Comparison of ENCODE assay signal across 18 cellular contexts in the genomic region with DNA sequence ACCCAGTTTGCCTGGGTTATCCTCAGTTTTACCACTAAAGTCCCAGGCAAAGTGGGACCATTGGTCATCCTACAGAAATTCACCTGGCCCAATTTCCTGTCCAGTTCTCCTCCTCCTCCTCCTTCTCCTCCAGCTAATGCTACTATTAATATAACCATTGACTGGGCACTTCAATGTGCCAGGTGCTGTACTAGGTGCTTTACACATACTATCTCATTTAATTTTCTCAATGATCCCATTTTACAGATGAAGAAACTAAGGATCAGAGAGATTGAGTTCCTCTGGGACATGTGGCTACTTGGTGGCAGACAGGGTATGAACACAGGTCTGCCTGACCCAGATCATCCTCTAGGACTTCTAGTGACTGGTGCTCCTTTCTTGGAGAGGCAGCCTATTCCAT.
DNase-seq lines count a peak whose midpoint lies in the region; ATAC-seq and TF ChIP-seq lines count a peak whose summit lies in the region.
"Had no signal": no experiment of that assay in that cellular context is flagged by ENCODE, and none has a peak within 500 bp of the region (broad histone marks: within the 10 kb centered on the region; RNA-seq: fewer than 3 reads in every experiment).

No MANE protein-coding gene starts in this region.

- no peak for ATAC-seq in thoracic aorta (ENCODE audit: insufficient number of reproducible peaks, low FRiP score, low read depth)
- no peak for ATAC-seq in activated T-helper 17 cell treated with anti-CD3 and anti-CD28 coated beads, Interleukin-2, amount 50 U/mL, for 72 hours (replicated peaks)
- ATAC-seq in effector memory CD8-positive, alpha-beta T cell (replicated peaks) = no peak

- POLR2A ChIA-PET in MCF 10A (lab: Yijun Ruan, JAX) = interaction anchor here (1.9 kb wide), 1 partner anchor 79 kb away, joined by 5 read pairs; a partner anchor contains a TSS

- H3K27ac Mint-ChIP-seq in MCF 10A (ENCODE audit: low read depth, unreplicated experiment) (peak overlapping the region; percentile 74), mesothelial cell of epicardium (peak overlapping the region; percentile 19)
- no peak overlapping the region for H3K27ac Mint-ChIP-seq in activated T-helper 17 cell treated with anti-CD3 and anti-CD28 coated beads, Interleukin-2, amount 50 U/mL, for 72 hours
- no peak overlapping the region for H3K27ac Mint-ChIP-seq in effector memory CD8-positive, alpha-beta T cell

- no peaks in the 10 kb centered on the region for H3K4me1 Mint-ChIP-seq in MCF 10A (ENCODE audit: insufficient read depth, unreplicated experiment)
- H3K4me1 Mint-ChIP-seq in mesothelial cell of epicardium = peaks cover 6% of the 10 kb centered on the region
- peaks cover 7% of the 10 kb centered on the region for H3K4me1 Mint-ChIP-seq in activated T-helper 17 cell treated with anti-CD3 and anti-CD28 coated beads, Interleukin-2, amount 50 U/mL, for 72 hours
- peaks cover 0 to 3% of the 10 kb centered on the region in 2 donors for H3K4me1 Mint-ChIP-seq in effector memory CD8-positive, alpha-beta T cell (ENCODE audit: low read depth in 2 of 2)
- H3K4me1 Mint-ChIP-seq: CD14-positive monocyte had no signal

- no peak for DNase-seq in MCF 10A (ENCODE audit: unreplicated experiment)
- DNase-seq in breast epithelium (ENCODE audit: low spot score in 2 of 2) = no peak
- no peak for DNase-seq in brain microvascular endothelial cell
- no peak for DNase-seq in mesothelial cell of epicardium (ENCODE audit: low spot score in 2 of 2, unreplicated experiment in 2 of 2)
- DNase-seq in thoracic aorta (ENCODE audit: low spot score) = no peak
- DNase-seq in activated CD4-positive, CD25-positive, alpha-beta regulatory T cell treated with anti-CD3 and anti-CD28 coated beads, Interleukin-2, amount 50 U/mL, for 72 hours = no peak
- DNase-seq in effector memory CD8-positive, alpha-beta T cell = no peak
- DNase-seq: GF-D8; GM23248; KBM-7; NCI-H1092 treated with DMSO at 0.1 percent for 48 hours; NCI-H1694; NCI-H345; NCI-H69; NK-92 treated with Interleukin-12 subunit alpha and Interleukin-12 subunit beta, amount 100 ng/mL, for 24 hours; OCI-M1 had no signal

- no peaks in the 10 kb centered on the region for H3K9me3 Mint-ChIP-seq in MCF 10A (ENCODE audit: unreplicated experiment)
- H3K9me3 Mint-ChIP-seq in mesothelial cell of epicardium = no peaks in the 10 kb centered on the region
- H3K9me3 Mint-ChIP-seq in activated T-helper 17 cell treated with anti-CD3 and anti-CD28 coated beads, Interleukin-2, amount 50 U/mL, for 72 hours = no peaks in the 10 kb centered on the region
- H3K9me3 Mint-ChIP-seq in effector memory CD8-positive, alpha-beta T cell = no peaks in the 10 kb centered on the region

- in situ Hi-C loops in brain microvascular endothelial cell (cut with HindIII; ENCODE audit: low pct_ligation_motif_present, low sequenced_read_pairs) = no loop called here

- no peak for TF ChIP-seq CTCF in MCF 10A (IDR thresholded peaks at IDR 0.05; ENCODE audit: unreplicated experiment)
- TF ChIP-seq CTCF in breast epithelium (IDR thresholded peaks at IDR 0.05) = no peak
- no peak for TF ChIP-seq CTCF in brain microvascular endothelial cell (IDR thresholded peaks at IDR 0.05; ENCODE audit: low read depth, low read length, missing control alignments)
- TF ChIP-seq CTCF in mesothelial cell of epicardium (IDR thresholded peaks at IDR 0.05; ENCODE audit: unreplicated experiment) = no peak
- TF ChIP-seq CTCF in thoracic aorta (IDR thresholded peaks at IDR 0.05) = no peak

- H3K36me3 ChIP-seq in breast epithelium (no peaks in the 10 kb centered on the region), brain microvascular endothelial cell (replicated peaks) (peaks cover 67% of the 10 kb centered on the region), thoracic aorta (peaks cover 8% of the 10 kb centered on the region)

- H3K27me3 ChIP-seq in breast epithelium = no peaks in the 10 kb centered on the region
- no peaks in the 10 kb centered on the region for H3K27me3 ChIP-seq in brain microvascular endothelial cell (replicated peaks)
- no peaks in the 10 kb centered on the region for H3K27me3 ChIP-seq in thoracic aorta (replicated peaks; ENCODE audit: insufficient read depth)

- peak overlapping the region in 1 of 2 donors; percentile 53 for H3K27ac ChIP-seq in breast epithelium
- H3K27ac ChIP-seq in brain microvascular endothelial cell = peak overlapping the region; percentile 59
- H3K27ac ChIP-seq in thoracic aorta = peak overlapping the region; percentile 9 to 16
- H3K27ac ChIP-seq: GM23248 had no signal

- H3K4me1 ChIP-seq in breast epithelium (no peaks in the 10 kb centered on the region), thoracic aorta (ENCODE audit: control insufficient read depth in 1 of 2, low read depth in 2 of 2) (peaks cover 3 to 32% of the 10 kb centered on the region in 2 donors)

- H3K4me3 ChIP-seq in breast epithelium (no peak overlapping the region), brain microvascular endothelial cell (ENCODE audit: low read depth, low read length) (no peak overlapping the region), thoracic aorta (no peak overlapping the region)
- H3K4me3 ChIP-seq: GM23248 had no signal

- no peaks in the 10 kb centered on the region for H3K9me3 ChIP-seq in breast epithelium
- no peaks in the 10 kb centered on the region for H3K9me3 ChIP-seq in thoracic aorta

- no TSS peak for BruUV-seq in MCF 10A (replicated peaks; lab: Mats Ljungman, UMichigan)

- CTCF ChIA-PET in MCF 10A (lab: Yijun Ruan, JAX) = interaction anchor here (0.7 to 2.0 kb wide), 5 partner anchors 10 to 886 kb away, joined by 3 to 6 read pairs (median 4); no protein-coding TSS in a partner anchor

- no peak overlapping the region for H3K4me3 Mint-ChIP-seq in MCF 10A (ENCODE audit: unreplicated experiment)
- no peak overlapping the region for H3K4me3 Mint-ChIP-seq in mesothelial cell of epicardium
- no peak overlapping the region for H3K4me3 Mint-ChIP-seq in activated T-helper 17 cell treated with anti-CD3 and anti-CD28 coated beads, Interleukin-2, amount 50 U/mL, for 72 hours
- H3K4me3 Mint-ChIP-seq in effector memory CD8-positive, alpha-beta T cell = no peak overlapping the region
- H3K4me3 Mint-ChIP-seq: CD14-positive monocyte had no signal

- no peak for TF ChIP-seq POLR2A in breast epithelium (IDR thresholded peaks at IDR 0.05)

- H3K36me3 Mint-ChIP-seq in MCF 10A (ENCODE audit: insufficient read depth, unreplicated experiment) = peaks cover 90% of the 10 kb centered on the region
- peaks cover 21% of the 10 kb centered on the region for H3K36me3 Mint-ChIP-seq in mesothelial cell of epicardium
- H3K36me3 Mint-ChIP-seq in activated T-helper 17 cell treated with anti-CD3 and anti-CD28 coated beads, Interleukin-2, amount 50 U/mL, for 72 hours (ENCODE audit: low read depth) = peaks cover 74% of the 10 kb centered on the region
- peaks cover 2% of the 10 kb centered on the region for H3K36me3 Mint-ChIP-seq in effector memory CD8-positive, alpha-beta T cell (ENCODE audit: insufficient read depth)

- intact Hi-C loops in MCF 10A (cut with micrococcal nuclease) = no loop called here
- intact Hi-C loops in breast epithelium (cut with DNase I; ENCODE audit: low total_unique reads) = no loop called here

- H3K27me3 Mint-ChIP-seq in MCF 10A (ENCODE audit: insufficient read depth, unreplicated experiment) (no peaks in the 10 kb centered on the region), mesothelial cell of epicardium (ENCODE audit: low read depth) (no peaks in the 10 kb centered on the region)
- H3K27me3 Mint-ChIP-seq in activated T-helper 17 cell treated with anti-CD3 and anti-CD28 coated beads, Interleukin-2, amount 50 U/mL, for 72 hours = peaks cover 3% of the 10 kb centered on the region
- peaks cover 10 to 16% of the 10 kb centered on the region in 2 donors for H3K27me3 Mint-ChIP-seq in effector memory CD8-positive, alpha-beta T cell

Comparison
In these comparisons a context has a peak if more than half of its experiments do, and no peak if none do; other contexts are left out.
1. H3K27ac Mint-ChIP-seq: peak in MCF 10A (single experiment) and mesothelial cell of epicardium (single experiment); none in activated T-helper 17 cell treated with anti-CD3 and anti-CD28 coated beads, Interleukin-2, amount 50 U/mL, for 72 hours (single experiment) and effector memory CD8-positive, alpha-beta T cell (0 of 2).